In genomic region chr11:100932474-100933100, GRCh38 we compare ENCODE assay signal across 8 cellular contexts.
DNase-seq lines count a peak whose midpoint lies in the region; ATAC-seq and TF ChIP-seq lines count a peak whose summit lies in the region.

No MANE protein-coding gene starts in this region.

- H3K27ac ChIP-seq in left ventricle myocardium inferior (replicated peaks), result no peak overlapping the region

- no peak overlapping the region for H3K4me3 ChIP-seq in left ventricle myocardium inferior

- H3K27me3 ChIP-seq in left ventricle myocardium inferior (ENCODE audit: low read depth), result no peaks in the 10 kb centered on the region

- H3K4me1 ChIP-seq in left ventricle myocardium inferior, result peaks cover 9% of the 10 kb centered on the region

- ATAC-seq in Right ventricle myocardium inferior (no peak), SK-N-SH treated with all-trans-retinoic acid at 6 μM for 48 hours (peak; percentile 73), GM19035 (IDR thresholded peaks at IDR 0.05; ENCODE audit: unreplicated experiment) (no peak)

- intact Hi-C loops in left ventricle myocardium inferior (cut with micrococcal nuclease), result loop anchor here (10.0 kb wide), 1 partner anchor 248 kb away; the partner anchor contains the start of gene ARHGAP42
- intact Hi-C loops in Right ventricle myocardium inferior (cut with DNase I), result loop anchor here (5.0 kb wide), 1 partner anchor 250 kb away; no protein-coding TSS in a partner anchor

- H3K36me3 ChIP-seq in left ventricle myocardium inferior, result peaks cover 8% of the 10 kb centered on the region

- peak; percentile 49 for TF ChIP-seq CTCF in left ventricle myocardium inferior (IDR thresholded peaks at IDR 0.05; ENCODE audit: borderline replicate concordance)

- H3K9me3 ChIP-seq in left ventricle myocardium inferior (replicated peaks), result no peaks in the 10 kb centered on the region

- DNase-seq in left ventricle myocardium inferior, result no peak
- no peak for DNase-seq in Right ventricle myocardium inferior (ENCODE audit: missing footprints)
- peak; percentile 59 for DNase-seq in HT-29 (ENCODE audit: low spot score)
- DNase-seq in hepatic stellate cell (ENCODE audit: low spot score), result peak; percentile 12
- no peak for DNase-seq in retina
- DNase-seq in stimulated activated CD4-positive, alpha-beta T cell treated with anti-CD3 and anti-CD28 coated beads, Interleukin-4, amount 100 ng/mL, for 24 hours, result no peak

TF ChIP-seq in SK-N-SH treated with all-trans-retinoic acid at 6 μM for 48 hours, 23 proteins besides CTCF, POLR2A, EP300 and RAD21:
- TF ChIP-seq ZNF565 (CRISPR knock-in tag; conservative IDR thresholded peaks at IDR 0.05; ENCODE audit: low read depth) (no peak), TCF4 (CRISPR knock-in tag; IDR thresholded peaks at IDR 0.05; ENCODE audit: borderline replicate concordance) (no peak), CSDC2 (CRISPR knock-in tag; IDR thresholded peaks at IDR 0.05) (no peak), OSR1 (CRISPR knock-in tag; IDR thresholded peaks at IDR 0.05) (no peak), ZNF70 (CRISPR knock-in tag; IDR thresholded peaks at IDR 0.05) (no peak), ISL1 (CRISPR knock-in tag; IDR thresholded peaks at IDR 0.05) (no peak), CSRNP3 (CRISPR knock-in tag; IDR thresholded peaks at IDR 0.05) (no peak), POU6F1 (CRISPR knock-in tag; IDR thresholded peaks at IDR 0.05; ENCODE audit: borderline replicate concordance, low read depth) (no peak), ZFP30 (CRISPR knock-in tag; IDR thresholded peaks at IDR 0.05) (no peak), PPARA (CRISPR knock-in tag; IDR thresholded peaks at IDR 0.05; ENCODE audit: borderline replicate concordance) (no peak), ZNF8 (CRISPR knock-in tag; IDR thresholded peaks at IDR 0.05) (no peak), CREB5 (CRISPR knock-in tag; IDR thresholded peaks at IDR 0.05; ENCODE audit: low read depth) (no peak), ZC3H10 (CRISPR knock-in tag; IDR thresholded peaks at IDR 0.05) (no peak), TSHZ2 (CRISPR knock-in tag; IDR thresholded peaks at IDR 0.05) (no peak), BACH2 (CRISPR knock-in tag; IDR thresholded peaks at IDR 0.05; ENCODE audit: borderline replicate concordance) (no peak), ZFP3 (CRISPR knock-in tag; IDR thresholded peaks at IDR 0.05) (no peak), RARB (CRISPR knock-in tag; IDR thresholded peaks at IDR 0.05) (no peak), SNAI2 (CRISPR knock-in tag; IDR thresholded peaks at IDR 0.05) (no peak), ESRRG (CRISPR knock-in tag; IDR thresholded peaks at IDR 0.05) (no peak)
TF ChIP-seq in SK-N-SH treated with all-trans-retinoic acid at 6 μM for 48 hours: peak in this region for 0.

Comparison
In these comparisons a context has a peak if more than half of its experiments do, and no peak if none do; other contexts are left out.
1. DNase-seq: peak in HT-29 (single experiment) and hepatic stellate cell (single experiment); none in left ventricle myocardium inferior (single experiment), Right ventricle myocardium inferior (single experiment), retina (single experiment) and stimulated activated CD4-positive, alpha-beta T cell treated with anti-CD3 and anti-CD28 coated beads, Interleukin-4, amount 100 ng/mL, for 24 hours (single experiment).